8 cellular contexts compared by ENCODE assay signal in the genomic region with DNA sequence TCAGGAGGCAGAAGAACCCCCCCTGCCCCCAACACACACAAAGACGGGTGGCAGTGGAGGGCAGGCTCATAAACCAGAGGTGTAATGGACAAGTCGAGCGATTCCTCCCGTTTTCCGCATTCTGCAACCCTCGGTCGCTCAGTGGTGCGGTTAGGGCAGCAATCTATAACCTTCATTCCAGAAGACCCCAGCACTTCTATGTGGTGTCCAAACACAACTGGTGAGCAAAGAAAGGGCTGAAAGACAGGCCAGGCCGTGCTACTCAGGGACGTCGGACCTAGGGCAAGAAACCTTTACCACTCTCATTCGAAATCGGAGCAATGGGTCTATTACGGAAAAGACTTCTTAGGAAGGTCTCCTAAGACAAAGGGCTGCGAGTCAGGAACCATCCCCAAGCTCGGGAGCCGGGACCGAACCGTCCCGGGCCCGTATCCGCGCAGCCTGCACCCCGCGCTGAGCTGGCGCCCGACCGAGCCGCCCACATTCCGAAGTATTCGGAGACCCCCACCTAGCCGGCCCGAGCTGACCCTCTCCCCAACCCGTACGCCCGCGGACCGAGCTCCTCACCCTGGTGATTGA.
DNase-seq lines count a peak whose midpoint lies in the region; ATAC-seq and TF ChIP-seq lines count a peak whose summit lies in the region.

No MANE protein-coding gene starts in this region.

- no peaks in the 10 kb centered on the region for H3K9me3 ChIP-seq in RWPE2 (ENCODE audit: severe bottlenecking)

- ATAC-seq in HG02938 (IDR thresholded peaks at IDR 0.05; ENCODE audit: unreplicated experiment) (peak; percentile 30), RWPE2 (ENCODE audit: low read depth) (peak; percentile 30)

- H3K27me3 ChIP-seq in RWPE2 (ENCODE audit: insufficient read depth, poor library complexity, severe bottlenecking) (no peaks in the 10 kb centered on the region), brain microvascular endothelial cell (replicated peaks) (no peaks in the 10 kb centered on the region)

- in situ Hi-C loops in GM13977 (cut with MboI; ENCODE audit: low pct_unique_long_range_greater_than_20kb, low sequenced_read_pairs, unreplicated experiment) = no loop called here
- in situ Hi-C loops in brain microvascular endothelial cell (cut with HindIII; ENCODE audit: low pct_ligation_motif_present, low sequenced_read_pairs) = no loop called here

- peaks cover 8% of the 10 kb centered on the region for H3K4me1 ChIP-seq in RWPE2 (ENCODE audit: insufficient read depth, poor library complexity, severe bottlenecking)

- TF ChIP-seq CTCF in 22Rv1 (IDR thresholded peaks at IDR 0.05) = no peak
- no peak for TF ChIP-seq CTCF in GM13977 (IDR thresholded peaks at IDR 0.05; ENCODE audit: extremely low read depth, insufficient read depth, missing control alignments)
- TF ChIP-seq CTCF in RWPE2 (IDR thresholded peaks at IDR 0.05; ENCODE audit: poor library complexity, severe bottlenecking) = no peak
- no peak for TF ChIP-seq CTCF in brain microvascular endothelial cell (IDR thresholded peaks at IDR 0.05; ENCODE audit: low read depth, low read length, missing control alignments)

- H3K36me3 ChIP-seq in RWPE2 (ENCODE audit: low read depth) (no peaks in the 10 kb centered on the region; the same call in 1 of the 2 replicates), brain microvascular endothelial cell (replicated peaks) (no peaks in the 10 kb centered on the region)

- H3K4me3 ChIP-seq in RWPE2 (ENCODE audit: severe bottlenecking) = peak overlapping the region; percentile 88
- peak overlapping the region; percentile 96 for H3K4me3 ChIP-seq in brain microvascular endothelial cell (ENCODE audit: low read depth, low read length)

- peak; percentile 36 for DNase-seq in GM13977 (ENCODE audit: low spot score)
- no peak for DNase-seq in RWPE2 (ENCODE audit: low spot score)
- DNase-seq in brain microvascular endothelial cell = peak; percentile 9
- DNase-seq in iris pigment epithelial cell (ENCODE audit: low read depth) = peak; percentile 33
- peak; percentile 27 for DNase-seq in stimulated activated CD4-positive, alpha-beta T cell treated with anti-CD3 and anti-CD28 coated beads, Interleukin-4, amount 100 ng/mL, for 24 hours
- no peak for DNase-seq in effector CD8-positive, alpha-beta T cell (lab: John Stamatoyannopoulos, UW)

- H3K27ac ChIP-seq in 22Rv1 = peak overlapping the region; percentile 50; the same call in 1 of the 2 replicates
- peak overlapping the region; percentile 31 for H3K27ac ChIP-seq in RWPE2 (ENCODE audit: poor library complexity, severe bottlenecking)
- peak overlapping the region; percentile 72 for H3K27ac ChIP-seq in brain microvascular endothelial cell

Comparison
In these comparisons a context has a peak if more than half of its experiments do, and no peak if none do; other contexts are left out.
1. DNase-seq: peak in GM13977 (single experiment), brain microvascular endothelial cell (single experiment), iris pigment epithelial cell (single experiment) and stimulated activated CD4-positive, alpha-beta T cell treated with anti-CD3 and anti-CD28 coated beads, Interleukin-4, amount 100 ng/mL, for 24 hours (single experiment); none in RWPE2 (single experiment) and effector CD8-positive, alpha-beta T cell (single experiment).
2. Peak in every context shown above with its lines, with median percentiles within 50 percentile points of each other: H3K27ac ChIP-seq.